In genomic region chr6:28530777-28531176, GRCh38 we compare ENCODE assay signal across 1 cellular context.
TF ChIP-seq lines count a peak whose summit lies in the region.

No MANE protein-coding gene starts in this region.

TF ChIP-seq in GM23338, 12 proteins besides CTCF, POLR2A, EP300 and RAD21 (continued from another document):
- TF ChIP-seq ZNF462 (CRISPR knock-in tag; IDR thresholded peaks at IDR 0.05) (no peak), ZNF114 (CRISPR knock-in tag; IDR thresholded peaks at IDR 0.05) (no peak), EZH2phosphoT487 (IDR thresholded peaks at IDR 0.05; ENCODE audit: unreplicated experiment) (no peak), POLR2AphosphoS5 (IDR thresholded peaks at IDR 0.05; ENCODE audit: low read depth) (no peak), ETS1 (IDR thresholded peaks at IDR 0.05) (no peak), JUNB (IDR thresholded peaks at IDR 0.05; ENCODE audit: unreplicated experiment) (no peak)
TF ChIP-seq in GM23338: peak in this region for 0.
